In the genomic region with DNA sequence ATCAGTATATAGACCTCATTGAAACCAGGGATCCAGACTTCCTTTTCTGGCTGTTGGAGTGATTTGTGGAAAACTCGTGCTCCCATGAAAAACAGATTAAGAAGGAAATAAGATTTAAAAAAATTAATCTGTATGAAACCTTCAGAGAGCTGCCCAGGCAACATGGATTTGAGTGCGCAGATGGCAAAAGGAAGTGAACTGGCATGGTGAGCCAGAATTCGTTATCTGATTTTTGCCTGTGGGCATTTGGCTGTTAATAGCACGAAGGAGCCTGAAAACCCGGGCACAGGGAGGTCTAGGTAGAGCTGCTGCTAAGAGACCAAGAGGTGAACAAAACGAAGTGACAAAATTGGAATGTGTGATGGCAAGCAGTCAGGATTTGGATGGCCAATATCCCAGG, we compare ENCODE assay signal across 28 cellular contexts. TPM values are rescaled to one million over a fixed set of nuclear protein-coding genes. Genes with fewer than 3 reads are reported as not detected.
DNase-seq lines count a peak whose midpoint lies in the region; TF ChIP-seq lines count a peak whose summit lies in the region.
"Had no signal": no experiment of that assay in that cellular context is flagged by ENCODE, and none has a peak within 500 bp of the region (broad histone marks: within the 10 kb centered on the region; RNA-seq: fewer than 3 reads in every experiment).

No MANE protein-coding gene starts in this region.

- H3K79me2 ChIP-seq in parathyroid adenoma, result no peaks in the 10 kb centered on the region
- H3K79me2 ChIP-seq in Karpas-422 (ENCODE audit: low read length), result no peaks in the 10 kb centered on the region

- H3K9me3 ChIP-seq in BE2C (no peaks in the 10 kb centered on the region), parathyroid adenoma (ENCODE audit: control insufficient read depth, low read length) (no peaks in the 10 kb centered on the region), Karpas-422 (ENCODE audit: low read length) (no peaks in the 10 kb centered on the region)
- H3K9me3 ChIP-seq: HAP-1, SJCRH30 had no signal

- H4K20me1 ChIP-seq in Karpas-422 (ENCODE audit: insufficient read depth, low read depth, low read length), result no peaks in the 10 kb centered on the region
- H4K20me1 ChIP-seq: BLaER1 had no signal

- H3K4me1 ChIP-seq in BE2C (peaks cover 8% of the 10 kb centered on the region), parathyroid adenoma (no peaks in the 10 kb centered on the region), Karpas-422 (ENCODE audit: low read length) (peaks cover 11% of the 10 kb centered on the region)
- H3K4me1 ChIP-seq: BLaER1, HAP-1, SJCRH30 had no signal

- H3K9me2 ChIP-seq in Karpas-422 (replicated peaks; ENCODE audit: insufficient read depth, low read length), result no peaks in the 10 kb centered on the region

- no peak for TF ChIP-seq CTCF in BE2C (IDR thresholded peaks at IDR 0.05; ENCODE audit: low read depth, low read length)
- no peak for TF ChIP-seq CTCF in parathyroid adenoma (IDR thresholded peaks at IDR 0.05)
- TF ChIP-seq CTCF in GM13977 (IDR thresholded peaks at IDR 0.05; ENCODE audit: extremely low read depth, insufficient read depth, missing control alignments), result no peak

- H3K27ac ChIP-seq in parathyroid adenoma (no peak overlapping the region), Karpas-422 (ENCODE audit: low read length) (no peak overlapping the region)
- H3K27ac ChIP-seq: BLaER1, SJCRH30 had no signal

- H3K27me3 ChIP-seq in BE2C (no peaks in the 10 kb centered on the region), parathyroid adenoma (ENCODE audit: control insufficient read depth, insufficient read depth, low read length) (no peaks in the 10 kb centered on the region), Karpas-422 (ENCODE audit: low read length) (no peaks in the 10 kb centered on the region)
- H3K27me3 ChIP-seq: BLaER1, SJCRH30 had no signal

- H2AFZ ChIP-seq in parathyroid adenoma, result peak overlapping the region; percentile 20
- H2AFZ ChIP-seq in Karpas-422 (ENCODE audit: low read length), result no peak overlapping the region

- in situ Hi-C loops in GM13977 (cut with MboI; ENCODE audit: low pct_unique_long_range_greater_than_20kb, low sequenced_read_pairs, unreplicated experiment), result no loop called here

- H3K9ac ChIP-seq in parathyroid adenoma, result no peak overlapping the region
- no peak overlapping the region for H3K9ac ChIP-seq in Karpas-422 (ENCODE audit: low read length)
- H3K9ac ChIP-seq: BLaER1 had no signal

- H3K36me3 ChIP-seq in BE2C (no peaks in the 10 kb centered on the region), parathyroid adenoma (ENCODE audit: control insufficient read depth, insufficient read depth, low read length) (no peaks in the 10 kb centered on the region), Karpas-422 (ENCODE audit: insufficient read depth, low read length) (no peaks in the 10 kb centered on the region)
- H3K36me3 ChIP-seq: BLaER1, HAP-1, SJCRH30 had no signal

- H3K4me2 ChIP-seq in parathyroid adenoma (ENCODE audit: low read length) (no peak overlapping the region), Karpas-422 (ENCODE audit: low read depth, low read length, poor library complexity, severe bottlenecking) (no peak overlapping the region)
- H3K4me2 ChIP-seq: BLaER1 had no signal

- H3K4me3 ChIP-seq in BE2C (ENCODE audit: low read depth, low read length), result no peak overlapping the region
- H3K4me3 ChIP-seq in parathyroid adenoma (ENCODE audit: low read depth, low read length), result no peak overlapping the region
- H3K4me3 ChIP-seq in Karpas-422 (ENCODE audit: low read length), result no peak overlapping the region
- H3K4me3 ChIP-seq: BLaER1, HAP-1, K562, SJCRH30 had no signal

- DNase-seq in BE2C (peak; percentile 33), NCI-H69 (lab: John Stamatoyannopoulos, UW) (peak; percentile 47), cerebellar cortex (ENCODE audit: low spot score) (peak; percentile 92), GM13977 (ENCODE audit: low spot score) (no peak), Karpas-422 (no peak)
- DNase-seq in activated CD4-positive, alpha-beta T cell treated with anti-CD3 and anti-CD28 coated beads for 4 hours, result no peak
- DNase-seq: CD4-positive, CD25-positive, alpha-beta regulatory T cell; DMS79; EL; GF-D8; GOT3; HFFc6; NCI-H1048; NCI-H1417; NCI-H1694 treated with DMSO at 0.1 percent for 48 hours; NCI-H2081; NCI-H2171; NCI-H226; NCI-H510A; NCI-H748 treated with DMSO at 0.1 percent for 48 hours; SJCRH30; T-cell had no signal

RNA-seq across cellular contexts. Expression of a gene that starts 19.1 kb away (rescaled TPM):
- not detected for polyA plus RNA-seq in BE2C (2012; ENCODE audit: insufficient read depth, insufficient read length, low read depth)
- not detected in 2 replicates for total RNA-seq in Karpas-422 (2014; rRNA removed; shearing (Covaris generic); ENCODE audit: low replicate concordance)
- total RNA-seq: A172; CD4-positive, CD25-positive, alpha-beta regulatory T cell; HFFc6; K562; LHCN-M2; SJCRH30; T-cell had no signal
- polyA plus RNA-seq: CD4-positive, CD25-positive, alpha-beta regulatory T cell; K562 had no signal

RNA-seq across cellular contexts. Expression of a gene that starts 19.5 kb away (rescaled TPM):
- 0.37 TPM for polyA plus RNA-seq in BE2C (2012; ENCODE audit: insufficient read depth, insufficient read length, low read depth)
- total RNA-seq in Karpas-422 (2014; rRNA removed; shearing (Covaris generic); ENCODE audit: low replicate concordance), result not detected in 2 replicates
- total RNA-seq: A172; CD4-positive, CD25-positive, alpha-beta regulatory T cell; HFFc6; K562; LHCN-M2; T-cell had no signal
- polyA plus RNA-seq: CD4-positive, CD25-positive, alpha-beta regulatory T cell had no signal

RNA-seq across cellular contexts. Expression of a gene that starts 51.4 kb away (rescaled TPM):
- 12.2 TPM for polyA plus RNA-seq in BE2C (2012; ENCODE audit: insufficient read depth, insufficient read length, low read depth)
- total RNA-seq in Karpas-422 (2014; rRNA removed; shearing (Covaris generic); ENCODE audit: low replicate concordance), result 18.5 and 20.4 TPM in 2 replicates

Comparison
In these comparisons a context has a peak if more than half of its experiments do, and no peak if none do; other contexts are left out.
1. DNase-seq: peak in BE2C (single experiment), NCI-H69 (single experiment) and cerebellar cortex (single experiment); none in GM13977 (single experiment), Karpas-422 (single experiment) and activated CD4-positive, alpha-beta T cell treated with anti-CD3 and anti-CD28 coated beads for 4 hours (0 of 2).